8 cellular contexts compared by ENCODE assay signal in genomic region chr11:3866206-3866605, GRCh38. TPM values are rescaled to one million over a fixed set of nuclear protein-coding genes. Genes with fewer than 3 reads are reported as not detected.
DNase-seq lines count a peak whose midpoint lies in the region; ATAC-seq, FAIRE-seq and TF ChIP-seq lines count a peak whose summit lies in the region.

No MANE protein-coding gene starts in this region.

- ATAC-seq in left ventricle myocardium superior = peak; percentile 72
- no peak for ATAC-seq in thoracic aorta (ENCODE audit: insufficient number of reproducible peaks, low FRiP score, low read depth)

- CTCF ChIA-PET in activated CD4-positive, alpha-beta T cell treated with anti-CD3 and anti-CD28 coated beads, Interleukin-2, amount 10 ng/mL, durations not matched to agents 7 days and 5 days (lab: Charles Lee) = interaction anchor here (1.6 to 6.7 kb wide), 4 partner anchors 11 to 207 kb away, joined by 3 to 56 read pairs (median 10); partner anchors contain the start of genes RHOG and STIM1

- FAIRE-seq in GM12892 (lab: Jason Lieb, UNC) (no peak), RCC 7860 (lab: Jason Lieb, UNC) (no peak)

- no peak for TF ChIP-seq POLR2A in GM12892 (IDR thresholded peaks at IDR 0.05; ENCODE audit: low read depth, low read length)

- peak overlapping the region in 1 of 2 donors; percentile 64 for H3K27ac ChIP-seq in thoracic aorta

- TF ChIP-seq CTCF in thoracic aorta (IDR thresholded peaks at IDR 0.05) = no peak

- H3K36me3 Mint-ChIP-seq in activated CD4-positive, alpha-beta T cell treated with anti-CD3 and anti-CD28 coated beads, Interleukin-2, amount 10 ng/mL, durations not matched to agents 7 days and 5 days (ENCODE audit: low read depth) = peaks cover 39% of the 10 kb centered on the region

- H3K4me1 ChIP-seq in thoracic aorta (ENCODE audit: control insufficient read depth in 1 of 2, low read depth in 2 of 2) = peaks cover 25 to 58% of the 10 kb centered on the region in 2 donors

- H3K36me3 ChIP-seq in thoracic aorta = no peaks in the 10 kb centered on the region

- H3K4me1 Mint-ChIP-seq in activated CD4-positive, alpha-beta T cell treated with anti-CD3 and anti-CD28 coated beads, Interleukin-2, amount 10 ng/mL, durations not matched to agents 7 days and 5 days = peaks cover 82% of the 10 kb centered on the region

- H3K9me3 ChIP-seq in thoracic aorta = no peaks in the 10 kb centered on the region

- POLR2A ChIA-PET in activated CD4-positive, alpha-beta T cell treated with anti-CD3 and anti-CD28 coated beads, Interleukin-2, amount 10 ng/mL, durations not matched to agents 7 days and 5 days (lab: Charles Lee) = no interaction called here

- H3K4me3 Mint-ChIP-seq in activated CD4-positive, alpha-beta T cell treated with anti-CD3 and anti-CD28 coated beads, Interleukin-2, amount 10 ng/mL, durations not matched to agents 7 days and 5 days = peak overlapping the region; percentile 20

- H3K27me3 ChIP-seq in thoracic aorta (replicated peaks; ENCODE audit: insufficient read depth) = no peaks in the 10 kb centered on the region

- no peak for DNase-seq in activated CD4-positive, alpha-beta T cell treated with anti-CD3 and anti-CD28 coated beads, Interleukin-2, amount 10 ng/mL, durations not matched to agents 7 days and 5 days
- no peak for DNase-seq in activated CD4-positive, alpha-beta T cell treated with anti-CD3 and anti-CD28 coated beads, Interleukin-2, amount 50 U/mL, for 48 hours
- DNase-seq in SKM-1 (lab: John Stamatoyannopoulos, UW; ENCODE audit: unreplicated experiment) (peak; percentile 26), left ventricle myocardium superior (peak; percentile 50), thoracic aorta (ENCODE audit: low spot score) (no peak), GM12892 (ENCODE audit: insufficient read length) (no peak), RCC 7860 (ENCODE audit: low spot score) (no peak), amniotic stem cell (lab: John Stamatoyannopoulos, UW) (no peak)

- H3K9me3 Mint-ChIP-seq in activated CD4-positive, alpha-beta T cell treated with anti-CD3 and anti-CD28 coated beads, Interleukin-2, amount 10 ng/mL, durations not matched to agents 7 days and 5 days = no peaks in the 10 kb centered on the region

- H3K27me3 Mint-ChIP-seq in activated CD4-positive, alpha-beta T cell treated with anti-CD3 and anti-CD28 coated beads, Interleukin-2, amount 10 ng/mL, durations not matched to agents 7 days and 5 days = no peaks in the 10 kb centered on the region

- intact Hi-C loops in left ventricle myocardium superior (cut with micrococcal nuclease) = loop anchor here (10.0 kb wide), 1 partner anchor 79 kb away; no protein-coding TSS in a partner anchor

- peak overlapping the region; percentile 36 for H3K4me3 ChIP-seq in thoracic aorta

- peak overlapping the region; percentile 83 for H3K27ac Mint-ChIP-seq in activated CD4-positive, alpha-beta T cell treated with anti-CD3 and anti-CD28 coated beads, Interleukin-2, amount 10 ng/mL, durations not matched to agents 7 days and 5 days

RNA-seq across cellular contexts. Expression of gene STIM1, which starts 10.7 kb away (rescaled TPM):
- total RNA-seq in activated CD4-positive, alpha-beta T cell treated with anti-CD3 and anti-CD28 coated beads, Interleukin-2, amount 10 ng/mL, durations not matched to agents 7 days and 5 days = 100 to 1,000 TPM; 103 to 108 TPM
- total RNA-seq in left ventricle myocardium superior (17.0 TPM), thoracic aorta (10 to 100 TPM; 53.8 to 63.0 TPM)
- polyA plus RNA-seq in GM12892 (2012; ENCODE audit: missing spikeins) = 25.2 TPM

RNA-seq across cellular contexts. Expression of gene RHOG, which starts 25.4 kb away (rescaled TPM):
- total RNA-seq in activated CD4-positive, alpha-beta T cell treated with anti-CD3 and anti-CD28 coated beads, Interleukin-2, amount 10 ng/mL, durations not matched to agents 7 days and 5 days = 100 to 1,000 TPM; 158 to 172 TPM
- total RNA-seq in left ventricle myocardium superior (18.6 TPM), thoracic aorta (10 to 100 TPM; 49.4 to 69.7 TPM)
- 61.8 TPM for polyA plus RNA-seq in GM12892 (2012; ENCODE audit: missing spikeins)

RNA-seq across cellular contexts. Expression of gene PGAP2, which starts 57.8 kb away (rescaled TPM):
- total RNA-seq in activated CD4-positive, alpha-beta T cell treated with anti-CD3 and anti-CD28 coated beads, Interleukin-2, amount 10 ng/mL, durations not matched to agents 7 days and 5 days = 10 to 100 TPM; 30.0 to 30.9 TPM
- total RNA-seq in left ventricle myocardium superior = 19.6 TPM
- 10 to 100 TPM in 1 of 2 donors, 1 to 10 TPM in 1; 4.4 to 22.5 TPM for total RNA-seq in thoracic aorta
- 24.1 TPM for polyA plus RNA-seq in GM12892 (2012; ENCODE audit: missing spikeins)

Comparison
In these comparisons a context has a peak if more than half of its experiments do, and no peak if none do; other contexts are left out.
1. DNase-seq: peak in SKM-1 (single experiment) and left ventricle myocardium superior (single experiment); none in activated CD4-positive, alpha-beta T cell treated with anti-CD3 and anti-CD28 coated beads, Interleukin-2, amount 10 ng/mL, durations not matched to agents 7 days and 5 days (single experiment), activated CD4-positive, alpha-beta T cell treated with anti-CD3 and anti-CD28 coated beads, Interleukin-2, amount 50 U/mL, for 48 hours (0 of 2), thoracic aorta (single experiment), GM12892 (single experiment), RCC 7860 (single experiment) and amniotic stem cell (single experiment).